Comparison of ENCODE assay signal across 19 cellular contexts in the genomic region with DNA sequence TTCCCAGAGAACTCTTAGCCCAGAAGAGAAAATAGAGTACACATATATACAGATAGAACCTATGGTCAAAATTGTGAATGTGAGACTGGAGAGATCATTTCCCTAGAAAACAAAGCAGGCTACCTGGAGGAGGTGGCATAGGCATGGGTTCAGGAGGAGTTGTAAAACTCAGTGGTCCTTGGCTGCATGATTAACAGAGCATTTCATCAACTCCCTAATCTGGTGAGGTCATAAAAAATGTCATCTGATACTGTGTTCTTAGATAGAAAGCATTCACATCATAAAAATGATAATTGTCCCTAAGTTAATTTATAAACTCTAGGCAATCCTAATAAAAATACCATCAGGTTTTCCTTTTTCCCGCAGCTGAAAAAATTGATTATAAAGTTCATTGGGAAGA.
"Had no signal": no experiment of that assay in that cellular context is flagged by ENCODE, and none has a peak within 500 bp of the region (broad histone marks: within the 10 kb centered on the region; RNA-seq: fewer than 3 reads in every experiment).

No MANE protein-coding gene starts in this region.

- H3K4me3 ChIP-seq: MG63 had no signal

- H3K27ac ChIP-seq: RWPE1 had no signal

- H3K36me3 ChIP-seq: MG63 had no signal

- H3K27me3 ChIP-seq: MG63 had no signal

- DNase-seq: Karpas-422, KG1, MG63, NCI-H1092 treated with DMSO at 0.1 percent for 48 hours, NCI-H1436, NCI-H187, NCI-H2029, NCI-H2081 treated with DMSO at 0.1 percent for 48 hours, NCI-H2171, NCI-H226, NCI-H446, NCI-H510A, NCI-H524 treated with DMSO at 0.1 percent for 48 hours, NCI-H69, NCI-H774, PC-3, SHP77 had no signal

- ATAC-seq: Panc1 had no signal
